ENCODE assay signal across 10 cellular contexts in genomic region chr5:65809817-65810531, GRCh38.
DNase-seq lines count a peak whose midpoint lies in the region; TF ChIP-seq lines count a peak whose summit lies in the region.
"Had no signal": no experiment of that assay in that cellular context is flagged by ENCODE, and none has a peak within 500 bp of the region (broad histone marks: within the 10 kb centered on the region; RNA-seq: fewer than 3 reads in every experiment).

No MANE protein-coding gene starts in this region.

- H3K4me2 ChIP-seq in neural progenitor cell = no peak overlapping the region

- WGBS in thyroid gland, 2 donors = 58 to 70% methylated on average over 8 of the region's 8 CpGs
- 92 to 98% (median 94%) methylated on average over 8 of the region's 8 CpGs for WGBS in spleen, 5 donors

- peaks cover 6% of the 10 kb centered on the region for H3F3A ChIP-seq in neural progenitor cell (ENCODE audit: low read depth)

- no peak overlapping the region for H3K9ac ChIP-seq in neural progenitor cell

- H3K27me3 ChIP-seq in thyroid gland (no peaks in the 10 kb centered on the region), spleen (replicated peaks in 1 of 7) (no peaks in the 10 kb centered on the region), neural progenitor cell (no peaks in the 10 kb centered on the region)

- peaks cover 44% of the 10 kb centered on the region for H3K36me3 Mint-ChIP-seq in neural progenitor cell

- H3K36me3 ChIP-seq in thyroid gland (no peaks in the 10 kb centered on the region), spleen (peaks cover 0 to 47% (median 0%) of the 10 kb centered on the region in 6 donors), neural progenitor cell (peaks cover 13% of the 10 kb centered on the region)

- TF ChIP-seq CTCF in thyroid gland (IDR thresholded peaks at IDR 0.05) (no peak), spleen (IDR thresholded peaks at IDR 0.05 in 8 of 11, conservative IDR thresholded peaks at IDR 0.05 in 3 of 11) (no peak), neural progenitor cell (IDR thresholded peaks at IDR 0.05) (no peak)

- H3K4me1 ChIP-seq in thyroid gland (peaks cover 12 to 20% of the 10 kb centered on the region in 2 donors), spleen (no peaks in the 10 kb centered on the region), neural progenitor cell (peaks cover 10% of the 10 kb centered on the region)

- H3K4me3 ChIP-seq in thyroid gland (replicated peaks in 1 of 3) = no peak overlapping the region
- no peak overlapping the region for H3K4me3 ChIP-seq in spleen
- H3K4me3 ChIP-seq in neural progenitor cell = no peak overlapping the region

- no peaks in the 10 kb centered on the region for H3K79me2 ChIP-seq in neural progenitor cell (ENCODE audit: low read depth)

- no peaks in the 10 kb centered on the region for H3K9me3 ChIP-seq in thyroid gland
- no peaks in the 10 kb centered on the region for H3K9me3 ChIP-seq in spleen
- no peaks in the 10 kb centered on the region for H3K9me3 ChIP-seq in neural progenitor cell (ENCODE audit: low read depth)

- peak; percentile 83 to 87 for DNase-seq in cerebellar nuclear complex (lab: John Stamatoyannopoulos, UW)
- DNase-seq in inferior parietal cortex (ENCODE audit: extremely low spot score) = peak; percentile 64
- DNase-seq in thyroid gland = peak; percentile 76 to 92
- no peak for DNase-seq in NCI-H187 treated with DMSO at 0.1 percent for 48 hours (lab: John Stamatoyannopoulos, UW)
- no peak for DNase-seq in spleen
- no peak for DNase-seq in neural progenitor cell (ENCODE audit: low spot score)
- DNase-seq in HCEC 1CT = no peak
- DNase-seq: activated CD4-positive, alpha-beta memory T cell treated with anti-CD3 and anti-CD28 coated beads for 36 hours; stimulated activated naive B cell treated with anti-CD40 and anti-IgM and Interleukin-4, amounts not matched to agents 10 μg/mL and 1 μg/mL and 100 μg/mL, for 72 hours had no signal

- TF ChIP-seq RAD21 in Ishikawa (IDR thresholded peaks at IDR 0.05; ENCODE audit: low read depth) = no peak

- no peak overlapping the region for H3K27ac Mint-ChIP-seq in neural progenitor cell
- H3K27ac Mint-ChIP-seq: activated CD4-positive, alpha-beta memory T cell treated with anti-CD3 and anti-CD28 coated beads for 36 hours; stimulated activated naive B cell treated with anti-CD40 and anti-IgM and Interleukin-4, amounts not matched to agents 10 μg/mL and 1 μg/mL and 100 μg/mL, for 72 hours had no signal

- TF ChIP-seq POLR2A in thyroid gland (IDR thresholded peaks at IDR 0.05) = peak in 1 of 2 donors; percentile 30
- TF ChIP-seq POLR2A in spleen (IDR thresholded peaks at IDR 0.05) = no peak

- H4K20me1 ChIP-seq in neural progenitor cell (ENCODE audit: low read depth) = no peaks in the 10 kb centered on the region

- H3K4me1 Mint-ChIP-seq in neural progenitor cell = no peaks in the 10 kb centered on the region
- H3K4me1 Mint-ChIP-seq: stimulated activated naive B cell treated with anti-CD40 and anti-IgM and Interleukin-4, amounts not matched to agents 10 μg/mL and 1 μg/mL and 100 μg/mL, for 72 hours had no signal

- H3K4me3 Mint-ChIP-seq in neural progenitor cell = no peak overlapping the region
- H3K4me3 Mint-ChIP-seq: activated CD4-positive, alpha-beta memory T cell treated with anti-CD3 and anti-CD28 coated beads for 36 hours; stimulated activated naive B cell treated with anti-CD40 and anti-IgM and Interleukin-4, amounts not matched to agents 10 μg/mL and 1 μg/mL and 100 μg/mL, for 72 hours had no signal

- peaks cover 3% of the 10 kb centered on the region for H3K27me3 Mint-ChIP-seq in neural progenitor cell (ENCODE audit: insufficient read depth, low read depth)
- H3K27me3 Mint-ChIP-seq: stimulated activated naive B cell treated with anti-CD40 and anti-IgM and Interleukin-4, amounts not matched to agents 10 μg/mL and 1 μg/mL and 100 μg/mL, for 72 hours had no signal

- peak overlapping the region; percentile 2 to 56 (median 51) for H3K27ac ChIP-seq in thyroid gland
- no peak overlapping the region for H3K27ac ChIP-seq in spleen
- H3K27ac ChIP-seq in neural progenitor cell = no peak overlapping the region

- H3K9me3 Mint-ChIP-seq in neural progenitor cell = no peaks in the 10 kb centered on the region
- H3K9me3 Mint-ChIP-seq: activated CD4-positive, alpha-beta memory T cell treated with anti-CD3 and anti-CD28 coated beads for 36 hours; stimulated activated naive B cell treated with anti-CD40 and anti-IgM and Interleukin-4, amounts not matched to agents 10 μg/mL and 1 μg/mL and 100 μg/mL, for 72 hours had no signal

- intact Hi-C loops in thyroid gland (cut with DNase I) (no loop called here), spleen (cut with DNase I; ENCODE audit: low total_unique reads) (no loop called here)

- no peak overlapping the region for H2AFZ ChIP-seq in neural progenitor cell (replicated peaks)

- no peak for TF ChIP-seq EP300 in Ishikawa (IDR thresholded peaks at IDR 0.05; ENCODE audit: borderline replicate concordance)

TF ChIP-seq in Ishikawa, 13 proteins besides CTCF, POLR2A, EP300 and RAD21:
- TF ChIP-seq ZBTB7A (IDR thresholded peaks at IDR 0.05; ENCODE audit: low read depth) (no peak), CEBPB (IDR thresholded peaks at IDR 0.05) (no peak), CREB1 (IDR thresholded peaks at IDR 0.05; ENCODE audit: low read depth) (no peak), TAF1 (IDR thresholded peaks at IDR 0.05; ENCODE audit: low read depth) (no peak), EGR1 (IDR thresholded peaks at IDR 0.05) (no peak), REST (IDR thresholded peaks at IDR 0.05; ENCODE audit: low read depth) (no peak), YY1 (IDR thresholded peaks at IDR 0.05; ENCODE audit: low read depth) (peak; percentile 24; the same call in 1 of the 2 replicates), NFIC (IDR thresholded peaks at IDR 0.05) (peak; percentile 37; the same call in 1 of the 2 replicates), FOXM1 (IDR thresholded peaks at IDR 0.05; ENCODE audit: borderline replicate concordance, low read depth) (no peak)

Comparison
In these comparisons a context has a peak if more than half of its experiments do, and no peak if none do; other contexts are left out.
1. DNase-seq: peak in cerebellar nuclear complex (2 of 2), inferior parietal cortex (single experiment) and thyroid gland (2 of 2); none in NCI-H187 treated with DMSO at 0.1 percent for 48 hours (single experiment), spleen (single experiment), neural progenitor cell (single experiment) and HCEC 1CT (single experiment).
2. H3K27ac ChIP-seq: peak in thyroid gland (3 of 3); none in spleen (0 of 8) and neural progenitor cell (single experiment).